In the genomic region with DNA sequence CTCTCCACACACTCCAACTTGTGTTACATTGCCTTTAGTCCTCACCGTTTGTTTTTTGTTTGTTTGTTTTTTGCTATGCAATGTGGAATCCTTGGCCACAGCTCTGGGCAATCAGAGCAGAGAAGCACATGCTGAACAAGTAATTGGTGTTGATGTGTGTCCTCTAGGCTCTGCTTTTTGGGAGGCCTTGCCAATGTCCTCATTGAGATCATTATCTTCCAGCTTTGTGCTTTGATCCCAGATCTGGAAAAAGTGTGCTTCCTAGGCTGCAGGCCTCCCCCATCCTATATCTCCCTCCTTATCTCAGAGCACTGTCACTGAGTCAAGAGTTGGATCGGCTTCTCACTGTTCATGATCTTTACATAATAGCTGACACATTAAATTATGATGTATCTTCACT, we compare ENCODE assay signal across 2 cellular contexts.
TF ChIP-seq lines count a peak whose summit lies in the region.

No MANE protein-coding gene starts in this region.

TF ChIP-seq in HepG2, 621 proteins besides CTCF, POLR2A, EP300 and RAD21:
- TF ChIP-seq MAFF (IDR thresholded peaks at IDR 0.05; ENCODE audit: low read depth, low read length) (peak; percentile 28; the same call in 1 of the 2 replicates), ZBTB7B (CRISPR knock-in tag; IDR thresholded peaks at IDR 0.05) (no peak), MAFK (conservative IDR thresholded peaks at IDR 0.05 in 1 of 2, IDR thresholded peaks at IDR 0.05 in 1 of 2; ENCODE audit: low read length in 2 of 2) (peak in 1 of 2 experiments; percentile 46; a peak in 2 of 4 replicates)
TF ChIP-seq in HepG2: peak in this region for 2.

TF ChIP-seq in K562, 482 proteins besides CTCF, POLR2A, EP300 and RAD21:
- TF ChIP-seq ZNF316 (IDR thresholded peaks at IDR 0.05), result peak; percentile 15; the same call in 1 of the 2 replicates
- TF ChIP-seq HNRNPL (IDR thresholded peaks at IDR 0.05; ENCODE audit: low read depth, low read length), result no peak
- TF ChIP-seq ZZZ3 (IDR thresholded peaks at IDR 0.05), result no peak
- no peak for TF ChIP-seq ZNF143 (CRISPR knock-in tag; IDR thresholded peaks at IDR 0.05)
